Comparison of ENCODE assay signal across 10 cellular contexts in the genomic region with DNA sequence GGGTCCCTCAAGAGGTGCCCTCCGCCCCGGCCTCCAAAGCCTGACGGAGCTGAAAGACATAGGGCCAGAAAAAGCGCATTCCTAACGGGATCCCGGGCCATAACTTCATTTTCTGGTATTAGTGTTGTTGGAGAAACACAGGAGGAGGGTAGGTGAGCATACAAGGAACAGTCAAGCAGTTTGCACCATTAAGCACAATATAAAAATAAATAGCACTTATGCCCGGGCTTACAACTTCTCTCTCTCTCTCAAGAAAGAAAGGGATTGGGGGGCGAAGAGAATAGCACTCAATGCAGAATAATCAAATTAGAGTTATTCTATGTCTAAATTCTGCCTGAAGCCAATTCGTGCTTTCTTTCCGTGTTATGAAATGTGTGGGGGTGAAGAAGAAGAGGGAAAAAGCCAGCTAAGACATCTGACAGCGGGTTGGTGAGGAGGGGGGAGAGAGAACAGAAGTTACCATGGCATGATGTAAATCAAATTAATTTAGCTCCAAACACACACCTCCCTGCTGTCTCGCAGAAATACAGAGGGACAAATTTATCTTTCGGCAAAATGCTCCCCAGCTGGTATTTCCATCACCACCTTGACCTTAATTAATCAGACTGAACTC. TPM values are rescaled to one million over a fixed set of nuclear protein-coding genes. Genes with fewer than 3 reads are reported as not detected.
A peak's percentile ranks its signal among the peaks of the same experiment; 100 is the strongest.
DNase-seq lines count a peak whose midpoint lies in the region; TF ChIP-seq lines count a peak whose summit lies in the region.
"Had no signal": no experiment of that assay in that cellular context is flagged by ENCODE, and none has a peak within 500 bp of the region (broad histone marks: within the 10 kb centered on the region; RNA-seq: fewer than 3 reads in every experiment).

No MANE protein-coding gene starts in this region.

- H3K4me3 Mint-ChIP-seq in endothelial cell (ENCODE audit: unreplicated experiment) (peak overlapping the region; percentile 85), nephron progenitor cell (peak overlapping the region; percentile 82)

- H3K9me3 Mint-ChIP-seq in endothelial cell (ENCODE audit: unreplicated experiment) = no peaks in the 10 kb centered on the region
- peaks cover 17% of the 10 kb centered on the region for H3K9me3 Mint-ChIP-seq in nephron progenitor cell

- H3K4me1 Mint-ChIP-seq in endothelial cell (ENCODE audit: unreplicated experiment) (peaks cover 35% of the 10 kb centered on the region), nephron progenitor cell (peaks cover 67% of the 10 kb centered on the region)

- H3K4me1 ChIP-seq in ACC112 (ENCODE audit: control insufficient read depth, insufficient read depth, low read length, unreplicated experiment) (no peaks in the 10 kb centered on the region), HUES6 (ENCODE audit: control insufficient read depth, insufficient read depth, low read length) (peaks cover 24% of the 10 kb centered on the region)

- H3K9ac ChIP-seq in HUES6 (ENCODE audit: low read length) = no peak overlapping the region

- peak overlapping the region; percentile 62 for H2AFZ ChIP-seq in ACC112 (ENCODE audit: low read length, unreplicated experiment)

- H3K36me3 Mint-ChIP-seq in endothelial cell (ENCODE audit: low read depth, unreplicated experiment) (peaks cover 4% of the 10 kb centered on the region), nephron progenitor cell (ENCODE audit: low read depth) (peaks cover 7% of the 10 kb centered on the region)

- H3K4me3 ChIP-seq in ACC112 (ENCODE audit: low read depth, low read length) (peak overlapping the region; percentile 70), HUES6 (ENCODE audit: low read depth, low read length) (peak overlapping the region; percentile 67)

- no peaks in the 10 kb centered on the region for H3K36me3 ChIP-seq in ACC112 (ENCODE audit: insufficient read depth, low read length)
- H3K36me3 ChIP-seq in HUES6 (ENCODE audit: control insufficient read depth, insufficient read depth, low read length) = no peaks in the 10 kb centered on the region
- H3K36me3 ChIP-seq: neutrophil had no signal

- H3K27ac Mint-ChIP-seq in endothelial cell (ENCODE audit: unreplicated experiment) (peak overlapping the region; percentile 22), nephron progenitor cell (peak overlapping the region; percentile 70)

- DNase-seq in endothelial cell (ENCODE audit: low spot score) (no peak), nephron progenitor cell (no peak), HK-2 (ENCODE audit: unreplicated experiment) (no peak), SHP77 (lab: John Stamatoyannopoulos, UW) (no peak), Kasumi-1 (lab: John Stamatoyannopoulos, UW) (no peak), GDM1 (lab: John Stamatoyannopoulos, UW) (no peak)
- DNase-seq: activated gamma-delta T cell had no signal

- no peaks in the 10 kb centered on the region for H3K9me3 ChIP-seq in HUES6 (ENCODE audit: control insufficient read depth, insufficient read depth, low read depth, low read length)
- H3K9me3 ChIP-seq: neutrophil had no signal

- H3K27me3 ChIP-seq in ACC112 (ENCODE audit: insufficient read depth, low read length) (peaks cover 80% of the 10 kb centered on the region), HUES6 (ENCODE audit: control insufficient read depth, insufficient read depth, low read length) (peaks cover 31% of the 10 kb centered on the region)

- TF ChIP-seq CTCF in endothelial cell (IDR thresholded peaks at IDR 0.05; ENCODE audit: unreplicated experiment) (no peak), nephron progenitor cell (IDR thresholded peaks at IDR 0.05) (no peak)

- no peak overlapping the region for H3K27ac ChIP-seq in ACC112 (ENCODE audit: low read depth, low read length)
- H3K27ac ChIP-seq in HUES6 (ENCODE audit: low read depth, low read length) = no peak overlapping the region
- H3K27ac ChIP-seq: neutrophil had no signal

- H3K27me3 Mint-ChIP-seq in endothelial cell (ENCODE audit: unreplicated experiment) (peaks cover 15% of the 10 kb centered on the region), nephron progenitor cell (ENCODE audit: low read depth, poor library complexity) (peaks cover 16% of the 10 kb centered on the region)

- no peaks in the 10 kb centered on the region for H3K79me2 ChIP-seq in ACC112 (ENCODE audit: control insufficient read depth, insufficient read depth, low read length, unreplicated experiment)

RNA-seq across cellular contexts. Expression of gene METTL24, which starts 0.5 kb away (rescaled TPM):
- total RNA-seq in endothelial cell (ENCODE audit: unreplicated experiment) = 6.5 TPM

RNA-seq across cellular contexts. Expression of gene DDO, which starts 56.7 kb away (rescaled TPM):
- not detected for total RNA-seq in endothelial cell (ENCODE audit: unreplicated experiment)
